1 cellular context compared by ENCODE assay signal in genomic region chr7:139798221-139798620, GRCh38.
A peak's percentile ranks its signal among the peaks of the same experiment; 100 is the strongest.
TF ChIP-seq lines count a peak whose summit lies in the region.

No MANE protein-coding gene starts in this region.

TF ChIP-seq in GM12878, 131 proteins besides CTCF, POLR2A, EP300 and RAD21 (continued from another document):
- TF ChIP-seq ZBTB33 (IDR thresholded peaks at IDR 0.05) (no peak), TCF3 (IDR thresholded peaks at IDR 0.05; ENCODE audit: borderline replicate concordance, insufficient read depth, low read depth, low read length) (0 out of 2 replicates have a peak, but pooled peaks have one; percentile 55), ATF2 (IDR thresholded peaks at IDR 0.05; ENCODE audit: low read length) (0 out of 2 replicates have a peak, but pooled peaks have one; percentile 40), KLF5 (IDR thresholded peaks at IDR 0.05; ENCODE audit: partially characterized antibody) (no peak), HDAC6 (IDR thresholded peaks at IDR 0.05; ENCODE audit: unreplicated experiment) (no peak), MLLT1 (IDR thresholded peaks at IDR 0.05) (peak; percentile 44; the same call in 1 of the 2 replicates), SREBF2 (IDR thresholded peaks at IDR 0.05; ENCODE audit: low read length) (no peak), MEF2A (IDR thresholded peaks at IDR 0.05; ENCODE audit: insufficient read depth, low read depth, low read length) (no peak), RELA (IDR thresholded peaks at IDR 0.05; ENCODE audit: borderline replicate concordance, partially characterized antibody) (peak; percentile 44), CBX3 (IDR thresholded peaks at IDR 0.05; ENCODE audit: borderline replicate concordance, low read depth) (no peak), EED (IDR thresholded peaks at IDR 0.05; ENCODE audit: low read depth) (peak; percentile 44; the same call in 1 of the 2 replicates)
